9 cellular contexts compared by ENCODE assay signal in the genomic region with DNA sequence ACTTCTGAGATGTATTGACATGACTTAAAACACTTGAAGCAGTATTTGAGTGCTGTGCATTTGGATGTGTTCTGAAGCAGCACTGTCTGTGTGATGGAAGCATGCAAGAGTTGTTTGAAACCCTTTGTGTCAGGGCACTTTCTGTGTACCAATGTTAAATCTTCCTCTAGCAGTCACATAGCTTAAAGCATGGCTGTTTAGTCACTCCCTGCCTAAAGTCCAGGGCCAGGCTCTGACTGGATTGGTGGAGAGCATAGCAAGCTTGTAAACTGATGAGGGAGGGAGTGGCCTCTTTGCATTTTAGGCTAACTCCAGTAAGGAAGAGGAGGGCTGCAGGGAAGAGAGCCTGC.
DNase-seq lines count a peak whose midpoint lies in the region; ATAC-seq, FAIRE-seq and TF ChIP-seq lines count a peak whose summit lies in the region.
"Had no signal": no experiment of that assay in that cellular context is flagged by ENCODE, and none has a peak within 500 bp of the region (broad histone marks: within the 10 kb centered on the region; RNA-seq: fewer than 3 reads in every experiment).

No MANE protein-coding gene starts in this region.

- H3K9ac ChIP-seq in astrocyte (ENCODE audit: low read length) (peak overlapping the region; percentile 15), keratinocyte (ENCODE audit: control insufficient read depth, extremely low read depth, insufficient read depth, low read length) (peak overlapping the region; percentile 33)

- no peaks in the 10 kb centered on the region for H3K27me3 ChIP-seq in astrocyte (ENCODE audit: insufficient read depth, low read length)
- no peaks in the 10 kb centered on the region for H3K27me3 ChIP-seq in keratinocyte (ENCODE audit: control insufficient read depth, extremely low read depth, insufficient read depth, low read length)
- H3K27me3 ChIP-seq in vagina: no peaks in the 10 kb centered on the region

- H3K4me3 Mint-ChIP-seq in astrocyte (ENCODE audit: unreplicated experiment): peak overlapping the region; percentile 29
- H3K4me3 Mint-ChIP-seq in activated T-cell treated with anti-CD3 and anti-CD28 coated beads, Interleukin-2, amount 50 U/mL, for 4 hours: no peak overlapping the region

- H3K27ac Mint-ChIP-seq in astrocyte (ENCODE audit: unreplicated experiment): peak overlapping the region; percentile 42

- H3K79me2 ChIP-seq in astrocyte (ENCODE audit: insufficient read depth, low read length) (peaks cover 92% of the 10 kb centered on the region), keratinocyte (ENCODE audit: control insufficient read depth, insufficient read depth, low read length) (peaks cover 100% of the 10 kb centered on the region)

- ATAC-seq in HG02852 (IDR thresholded peaks at IDR 0.05; ENCODE audit: unreplicated experiment): no peak
- ATAC-seq in GM21576 (IDR thresholded peaks at IDR 0.05; ENCODE audit: unreplicated experiment): no peak
- ATAC-seq in activated T-cell treated with anti-CD3 and anti-CD28 coated beads, Interleukin-2, amount 50 U/mL, for 4 hours: no peak

- no peak for TF ChIP-seq CTCF in astrocyte (IDR thresholded peaks at IDR 0.05; ENCODE audit: insufficient read depth, low read depth, low read length)
- no peak for TF ChIP-seq CTCF in keratinocyte (optimal IDR thresholded peaks at IDR 0.05 in 1 of 3, IDR thresholded peaks at IDR 0.05 in 1 of 3, conservative IDR thresholded peaks at IDR 0.05 in 1 of 3; ENCODE audit: extremely low read depth in 1 of 3, insufficient read depth in 2 of 3, low read length in 3 of 3)
- TF ChIP-seq CTCF in vagina (IDR thresholded peaks at IDR 0.05): no peak

- H3K36me3 Mint-ChIP-seq in astrocyte (ENCODE audit: low read depth, unreplicated experiment): peaks cover 2% of the 10 kb centered on the region
- H3K36me3 Mint-ChIP-seq in activated T-cell treated with anti-CD3 and anti-CD28 coated beads, Interleukin-2, amount 50 U/mL, for 4 hours (ENCODE audit: insufficient read depth): no peaks in the 10 kb centered on the region

- dilution Hi-C loops in keratinocyte (cut with MboI; ENCODE audit: extremely low pct_ligation_motif_present, low sequenced_read_pairs): no loop called here

- H4K20me1 ChIP-seq in astrocyte (ENCODE audit: insufficient read depth, low read length) (peaks cover 41% of the 10 kb centered on the region), keratinocyte (ENCODE audit: control insufficient read depth, extremely low read depth, insufficient read depth, low read length) (peaks cover 15% of the 10 kb centered on the region)

- intact Hi-C loops in vagina (cut with DNase I): no loop called here

- no peaks in the 10 kb centered on the region for H3K27me3 Mint-ChIP-seq in astrocyte (ENCODE audit: low read depth, unreplicated experiment)
- peaks cover 5% of the 10 kb centered on the region for H3K27me3 Mint-ChIP-seq in activated T-cell treated with anti-CD3 and anti-CD28 coated beads, Interleukin-2, amount 50 U/mL, for 4 hours (ENCODE audit: low read depth)

- H3K4me1 Mint-ChIP-seq in astrocyte (ENCODE audit: low read depth, unreplicated experiment): peaks cover 58% of the 10 kb centered on the region
- H3K4me1 Mint-ChIP-seq in activated T-cell treated with anti-CD3 and anti-CD28 coated beads, Interleukin-2, amount 50 U/mL, for 4 hours (ENCODE audit: low read depth): peaks cover 19% of the 10 kb centered on the region

- H3K9me3 ChIP-seq in astrocyte (ENCODE audit: insufficient read depth, low read depth, low read length): no peaks in the 10 kb centered on the region
- H3K9me3 ChIP-seq in keratinocyte (ENCODE audit: control insufficient read depth, low read depth, low read length): no peaks in the 10 kb centered on the region
- no peaks in the 10 kb centered on the region for H3K9me3 ChIP-seq in vagina

- no peak for FAIRE-seq in astrocyte (lab: Jason Lieb, UNC)
- no peak for FAIRE-seq in keratinocyte (lab: Jason Lieb, UNC)

- no peaks in the 10 kb centered on the region for H3K9me3 Mint-ChIP-seq in astrocyte (ENCODE audit: unreplicated experiment)
- H3K9me3 Mint-ChIP-seq in activated T-cell treated with anti-CD3 and anti-CD28 coated beads, Interleukin-2, amount 50 U/mL, for 4 hours: no peaks in the 10 kb centered on the region

- H3K27ac ChIP-seq in astrocyte (ENCODE audit: low read depth, low read length) (peak overlapping the region; percentile 67), keratinocyte (ENCODE audit: control insufficient read depth, insufficient read depth, low read length) (peak overlapping the region; percentile 67), vagina (peak overlapping the region; percentile 31)

- H3K4me1 ChIP-seq in astrocyte (ENCODE audit: insufficient read depth, low read length) (peaks cover 54% of the 10 kb centered on the region), keratinocyte (ENCODE audit: control insufficient read depth, extremely low read depth, insufficient read depth, low read length) (peaks cover 66% of the 10 kb centered on the region), vagina (peaks cover 34% of the 10 kb centered on the region)

- no peak for TF ChIP-seq POLR2A in vagina (IDR thresholded peaks at IDR 0.05)

- H3K4me3 ChIP-seq in astrocyte (ENCODE audit: insufficient read depth, low read depth, low read length): no peak overlapping the region
- no peak overlapping the region for H3K4me3 ChIP-seq in keratinocyte (ENCODE audit: control insufficient read depth in 2 of 3, extremely low read depth in 1 of 3, insufficient read depth in 2 of 3, low read depth in 1 of 3, low read length in 3 of 3)
- no peak overlapping the region for H3K4me3 ChIP-seq in vagina

- DNase-seq in NCI-H526 (lab: John Stamatoyannopoulos, UW): peak; percentile 7 to 35
- no peak for DNase-seq in NCI-H526 treated with DMSO at 0.1 percent for 48 hours (lab: John Stamatoyannopoulos, UW)
- peak; percentile 69 for DNase-seq in astrocyte (ENCODE audit: low read depth)
- no peak for DNase-seq in keratinocyte (ENCODE audit: low read depth, low spot score)
- DNase-seq in vagina (ENCODE audit: extremely low spot score in 2 of 2): no peak
- DNase-seq in activated T-cell treated with anti-CD3 and anti-CD28 coated beads, Interleukin-2, amount 50 U/mL, for 4 hours: no peak
- DNase-seq: left cardiac atrium had no signal

- H2AFZ ChIP-seq in astrocyte (ENCODE audit: low read depth, low read length) (no peak overlapping the region), keratinocyte (ENCODE audit: control insufficient read depth, low read length) (no peak overlapping the region)

- H3K36me3 ChIP-seq in astrocyte (ENCODE audit: insufficient read depth, low read length) (no peaks in the 10 kb centered on the region), keratinocyte (ENCODE audit: control insufficient read depth in 2 of 2, extremely low read depth in 1 of 2, insufficient read depth in 2 of 2, low read length in 2 of 2) (peaks cover 2 to 12% of the 10 kb centered on the region in 2 experiments), vagina (no peaks in the 10 kb centered on the region)

- H3K4me2 ChIP-seq in astrocyte (ENCODE audit: low read length): peak overlapping the region; percentile 52
- H3K4me2 ChIP-seq in keratinocyte (ENCODE audit: control insufficient read depth, extremely low read depth, insufficient read depth, low read depth, low read length): peak overlapping the region; percentile 49

- H3K9me1 ChIP-seq in keratinocyte (ENCODE audit: control insufficient read depth, extremely low read depth, insufficient read depth, low read length): peaks cover 2% of the 10 kb centered on the region

Comparison
In these comparisons a context has a peak if more than half of its experiments do, and no peak if none do; other contexts are left out.
1. DNase-seq: peak in NCI-H526 (2 of 2) and astrocyte (single experiment); none in NCI-H526 treated with DMSO at 0.1 percent for 48 hours (single experiment), keratinocyte (single experiment), vagina (0 of 2) and activated T-cell treated with anti-CD3 and anti-CD28 coated beads, Interleukin-2, amount 50 U/mL, for 4 hours (single experiment).
2. Peak in every context shown above with its lines, with median percentiles within 50 percentile points of each other: H3K27ac ChIP-seq.